ENCODE assay signal across 20 cellular contexts in genomic region chr11:17777726-17778091, GRCh38. TPM values are rescaled to one million over a fixed set of nuclear protein-coding genes. Genes with fewer than 3 reads are reported as not detected.
DNase-seq lines count a peak whose midpoint lies in the region; ATAC-seq and TF ChIP-seq lines count a peak whose summit lies in the region.
"Had no signal": no experiment of that assay in that cellular context is flagged by ENCODE, and none has a peak within 500 bp of the region (broad histone marks: within the 10 kb centered on the region; RNA-seq: fewer than 3 reads in every experiment).

No MANE protein-coding gene starts in this region.

- H3K9me3 Mint-ChIP-seq in glutamatergic neuron (ENCODE audit: unreplicated experiment) (peaks cover 4% of the 10 kb centered on the region), neural crest cell (no peaks in the 10 kb centered on the region)
- H3K9me3 Mint-ChIP-seq: CD4-positive, alpha-beta memory T cell; HFFc6 had no signal

- H3K4me3 ChIP-seq in osteoblast (ENCODE audit: insufficient read depth, low read length) = no peak overlapping the region
- H3K4me3 ChIP-seq: HAP-1 had no signal

- H3K36me3 ChIP-seq in osteoblast (ENCODE audit: insufficient read depth, low read length) = no peaks in the 10 kb centered on the region
- H3K36me3 ChIP-seq: HAP-1 had no signal

- H3K27ac Mint-ChIP-seq in glutamatergic neuron (ENCODE audit: unreplicated experiment) = peak overlapping the region; percentile 46
- peak overlapping the region; percentile 81 for H3K27ac Mint-ChIP-seq in neural crest cell (ENCODE audit: unreplicated experiment)
- H3K27ac Mint-ChIP-seq: HFFc6 had no signal

- no peak for TF ChIP-seq CTCF in glutamatergic neuron (IDR thresholded peaks at IDR 0.05; ENCODE audit: partially characterized antibody, unreplicated experiment)
- no peak for TF ChIP-seq CTCF in neural crest cell (conservative IDR thresholded peaks at IDR 0.05)
- TF ChIP-seq CTCF in osteoblast (IDR thresholded peaks at IDR 0.05; ENCODE audit: extremely low read depth, low read depth, low read length) = no peak

- DNase-seq in glutamatergic neuron (no peak), neural crest cell (ENCODE audit: low read depth, low spot score) (no peak), osteoblast (ENCODE audit: insufficient read length, low spot score, missing footprints) (peak; percentile 66), NCI-H146 (lab: John Stamatoyannopoulos, UW) (no peak)
- DNase-seq in stimulated activated naive CD8-positive, alpha-beta T cell treated with anti-CD3 and anti-CD28 coated beads, Interleukin-15, Interleukin-2, amounts not matched to agents 100 U/mL and 50 U/mL, for 24 hours = no peak
- DNase-seq: C1 segment of cervical spinal cord; Calu3; CD4-positive, alpha-beta memory T cell; COR-L47; DMS53; DMS79 treated with DMSO at 0.1 percent for 48 hours; GF-D8; GOT3; HFFc6 had no signal

- H3K4me1 Mint-ChIP-seq in glutamatergic neuron (ENCODE audit: low read depth, unreplicated experiment) (peaks cover 13% of the 10 kb centered on the region), neural crest cell (peaks cover 8% of the 10 kb centered on the region)
- H3K4me1 Mint-ChIP-seq: CD4-positive, alpha-beta memory T cell had no signal

- no peak for ATAC-seq in GM18502 (IDR thresholded peaks at IDR 0.05; ENCODE audit: poor library complexity, unreplicated experiment)
- no peak for ATAC-seq in stimulated activated naive CD8-positive, alpha-beta T cell treated with anti-CD3 and anti-CD28 coated beads, Interleukin-15, Interleukin-2, amounts not matched to agents 100 U/mL and 50 U/mL, for 24 hours

- no peaks in the 10 kb centered on the region for H3K36me3 Mint-ChIP-seq in glutamatergic neuron (ENCODE audit: unreplicated experiment)
- H3K36me3 Mint-ChIP-seq in neural crest cell (ENCODE audit: low read depth) = peaks cover 2% of the 10 kb centered on the region
- H3K36me3 Mint-ChIP-seq: CD4-positive, alpha-beta memory T cell had no signal

- no peaks in the 10 kb centered on the region for H3K9me3 ChIP-seq in osteoblast (ENCODE audit: low read depth, low read length)
- H3K9me3 ChIP-seq: HAP-1 had no signal

- no peak overlapping the region for H2AFZ ChIP-seq in osteoblast (ENCODE audit: low read length)

- H3K79me2 ChIP-seq in osteoblast (ENCODE audit: insufficient read depth, low read length) = no peaks in the 10 kb centered on the region

- H3K27me3 ChIP-seq in osteoblast (ENCODE audit: insufficient read depth, low read length) = peaks cover 9% of the 10 kb centered on the region

- no peaks in the 10 kb centered on the region for H4K20me1 ChIP-seq in osteoblast (ENCODE audit: insufficient read depth, low read length)

- no peak overlapping the region for H3K27ac ChIP-seq in osteoblast (ENCODE audit: low read depth, low read length)

- H3K4me2 ChIP-seq in osteoblast (ENCODE audit: insufficient read depth, low read length) = no peak overlapping the region

- H3K4me3 Mint-ChIP-seq in glutamatergic neuron (ENCODE audit: unreplicated experiment) (peak overlapping the region; percentile 76), neural crest cell (no peak overlapping the region)
- H3K4me3 Mint-ChIP-seq: CD4-positive, alpha-beta memory T cell; HFFc6 had no signal

- no peaks in the 10 kb centered on the region for H3K4me1 ChIP-seq in osteoblast (ENCODE audit: insufficient read depth, low read length)
- H3K4me1 ChIP-seq: HAP-1 had no signal

- H3K27me3 Mint-ChIP-seq in glutamatergic neuron (ENCODE audit: unreplicated experiment) (peaks cover 14% of the 10 kb centered on the region), neural crest cell (ENCODE audit: low read depth) (no peaks in the 10 kb centered on the region)
- H3K27me3 Mint-ChIP-seq: CD4-positive, alpha-beta memory T cell had no signal

RNA-seq across cellular contexts. Expression of gene KCNC1, which starts 43.1 kb away (rescaled TPM):
- total RNA-seq in glutamatergic neuron (ENCODE audit: unreplicated experiment) (12.6 TPM), neural crest cell (10.2 and 10.9 TPM in 2 replicates), osteoblast (under 0.01 TPM in 1 of 2 replicates, not detected in the other)
- total RNA-seq: A172; CD4-positive, alpha-beta memory T cell; HFFc6 had no signal

RNA-seq across cellular contexts. Expression of gene MYOD1, which starts 58.3 kb away (rescaled TPM):
- total RNA-seq in glutamatergic neuron (ENCODE audit: unreplicated experiment) = not detected
- not detected in 2 replicates for total RNA-seq in neural crest cell
- total RNA-seq in osteoblast = not detected in 2 replicates
- total RNA-seq: A172; A673; Calu3; CD4-positive, alpha-beta memory T cell; Daoy; G401; HFFc6 had no signal

Comparison
In these comparisons a context has a peak if more than half of its experiments do, and no peak if none do; other contexts are left out.
1. RNA of gene KCNC1, which starts 43.1 kb away (total RNA-seq): 12.6 TPM in glutamatergic neuron (single experiment) and 10.2 to 10.9 TPM in neural crest cell; under 0.01 TPM in osteoblast; every median in the first group is over 10 times any median in the second.